In genomic region chr1:26787706-26788514, GRCh38 we compare ENCODE assay signal across 8 cellular contexts. TPM values are rescaled to one million over a fixed set of nuclear protein-coding genes. Genes with fewer than 3 reads are reported as not detected.
DNase-seq lines count a peak whose midpoint lies in the region; TF ChIP-seq lines count a peak whose summit lies in the region.

TSS of gene PIGV (plus strand) at chr1:26787950. CDS start at chr1:26790816, 2,866 bp downstream.

- H3F3A ChIP-seq in GM23248 (ENCODE audit: insufficient read depth) (peaks cover 54% of the 10 kb centered on the region), neural cell (ENCODE audit: insufficient read depth, low read length, poor library complexity, severe bottlenecking) (no peaks in the 10 kb centered on the region)

- peak in 1 of 4 donors; percentile 50 for TF ChIP-seq POLR2A in stomach (IDR thresholded peaks at IDR 0.05)

- peaks cover 24% of the 10 kb centered on the region for H3K36me3 Mint-ChIP-seq in activated T-helper 2 cell treated with anti-CD3 and anti-CD28 coated beads, Interferon-gamma antibody, Interleukin-2, Interleukin-4, amounts not matched to agents 10 μg/mL and 5 μg/mL and 100 μg/mL, durations not matched to agents 14 hours and 24 hours and 36 hours (ENCODE audit: low read depth)

- H3K9me3 ChIP-seq in GM23248 (ENCODE audit: low read depth) (no peaks in the 10 kb centered on the region), neural cell (ENCODE audit: low read length) (no peaks in the 10 kb centered on the region), stomach (no peaks in the 10 kb centered on the region)

- 0 to 2% methylated on average over 30 to 59 of the region's 63 CpGs for WGBS in GM23248 (ENCODE audit: low coverage in 1 of 2, low lambda C conversion rate in 2 of 2, missing lambda C conversion rate in 2 of 2), 2 experiments
- WGBS in stomach, 5 donors: 0% methylated on average over 35 to 63 of the region's 63 CpGs

- H3K4me1 Mint-ChIP-seq in activated T-helper 2 cell treated with anti-CD3 and anti-CD28 coated beads, Interferon-gamma antibody, Interleukin-2, Interleukin-4, amounts not matched to agents 10 μg/mL and 5 μg/mL and 100 μg/mL, durations not matched to agents 14 hours and 24 hours and 36 hours (ENCODE audit: low read depth): peaks cover 61% of the 10 kb centered on the region

- peak; percentile 14 for TF ChIP-seq RAD21 in neural cell (conservative IDR thresholded peaks at IDR 0.05)

- peak within 1 kb of the TSS; percentile 82 for H3K4me3 ChIP-seq in GM23248
- H3K4me3 ChIP-seq in LNCaP clone FGC (ENCODE audit: low read depth, low read length): peak within 1 kb of the TSS; percentile 82
- H3K4me3 ChIP-seq in fibroblast of the aortic adventitia (ENCODE audit: low read depth, low read length): peak within 1 kb of the TSS; percentile 86
- H3K4me3 ChIP-seq in neural cell (ENCODE audit: low read length): peak within 1 kb of the TSS; percentile 91
- H3K4me3 ChIP-seq in stomach: peak within 1 kb of the TSS; percentile 62 to 80 (median 72)

- peak within 1 kb of the TSS; percentile 98 for H3K4me2 ChIP-seq in GM23248 (ENCODE audit: unreplicated experiment)
- peak within 1 kb of the TSS; percentile 100 for H3K4me2 ChIP-seq in neural cell (ENCODE audit: low read length)

- no peak for TF ChIP-seq CTCF in LNCaP clone FGC (IDR thresholded peaks at IDR 0.05; ENCODE audit: control insufficient read depth, extremely low read depth, insufficient read depth)
- no peak for TF ChIP-seq CTCF in RWPE1 (conservative IDR thresholded peaks at IDR 0.05; ENCODE audit: low read depth)
- peak; percentile 17 for TF ChIP-seq CTCF in fibroblast of the aortic adventitia (IDR thresholded peaks at IDR 0.05; ENCODE audit: insufficient read depth, low read length)
- peak; percentile 33 for TF ChIP-seq CTCF in neural cell (IDR thresholded peaks at IDR 0.05; ENCODE audit: poor library complexity, severe bottlenecking)
- TF ChIP-seq CTCF in stomach (IDR thresholded peaks at IDR 0.05): peak in 4 of 7 experiments; percentile 12 to 50 (median 29)

- H3K27ac ChIP-seq in GM23248 (peak within 1 kb of the TSS; percentile 98), RWPE1 (peak within 1 kb of the TSS; percentile 98), neural cell (ENCODE audit: low read length) (peak within 1 kb of the TSS; percentile 96), stomach (peak within 1 kb of the TSS; percentile 97 to 100 (median 98))

- DNase-seq in Daoy (ENCODE audit: low read depth): peak; percentile 95
- peak; percentile 95 for DNase-seq in GM23248
- DNase-seq in LNCaP clone FGC (ENCODE audit: low read depth): no peak
- peak; percentile 92 for DNase-seq in RWPE1 (ENCODE audit: low spot score)
- DNase-seq in activated T-helper 2 cell treated with anti-CD3 and anti-CD28 coated beads, Interferon-gamma antibody, Interleukin-2, Interleukin-4, amounts not matched to agents 10 μg/mL and 5 μg/mL and 100 μg/mL, durations not matched to agents 14 hours and 24 hours and 36 hours (ENCODE audit: low spot score): peak; percentile 86
- peak; percentile 80 for DNase-seq in fibroblast of the aortic adventitia (ENCODE audit: low read depth)
- DNase-seq in stomach: peak; percentile 89

- H3K9me2 ChIP-seq in GM23248 (ENCODE audit: insufficient read depth) (no peaks in the 10 kb centered on the region), neural cell (ENCODE audit: insufficient read depth, low read length) (no peaks in the 10 kb centered on the region)

- peaks cover 44% of the 10 kb centered on the region for H3K4me1 ChIP-seq in GM23248 (ENCODE audit: insufficient read depth)
- H3K4me1 ChIP-seq in stomach: peaks cover 43 to 76% (median 60%) of the 10 kb centered on the region in 4 donors

- CTCF ChIA-PET in RWPE1 (lab: Yijun Ruan, JAX): interaction anchor here (0.6 to 5.2 kb wide), 8 partner anchors 13 to 249 kb away, joined by 3 to 96 read pairs (median 4); no protein-coding TSS in a partner anchor

- peak within 1 kb of the TSS; percentile 73 for H2AFZ ChIP-seq in GM23248
- peak within 1 kb of the TSS; percentile 98 for H2AFZ ChIP-seq in neural cell (ENCODE audit: low read depth, low read length)

- intact Hi-C loops in activated T-helper 2 cell treated with anti-CD3 and anti-CD28 coated beads, Interferon-gamma antibody, Interleukin-2, Interleukin-4, amounts not matched to agents 10 μg/mL and 5 μg/mL and 100 μg/mL, durations not matched to agents 14 hours and 24 hours and 36 hours (cut with micrococcal nuclease): loop anchor here (1.0 to 2.0 kb wide), 5 partner anchors 17 to 287 kb away; no protein-coding TSS in a partner anchor
- intact Hi-C loops in stomach (cut with DNase I; ENCODE audit: low total_unique reads): loop anchor here (10.0 kb wide), 1 partner anchor 103 kb away; no protein-coding TSS in a partner anchor

- H3K79me2 ChIP-seq in GM23248 (ENCODE audit: insufficient read depth) (peaks cover 14% of the 10 kb centered on the region; the same call in 1 of the 2 replicates), neural cell (replicated peaks; ENCODE audit: insufficient read depth, low read length) (no peaks in the 10 kb centered on the region)

- H4K20me1 ChIP-seq in GM23248 (ENCODE audit: insufficient read depth) (no peaks in the 10 kb centered on the region), neural cell (ENCODE audit: insufficient read depth) (no peaks in the 10 kb centered on the region)

- in situ Hi-C loops in GM23248 (cut with MboI): loop anchor here (10.0 kb wide), 1 partner anchor 93 kb away; the partner anchor contains the start of gene ARID1A

- TF ChIP-seq EP300 in neural cell (conservative IDR thresholded peaks at IDR 0.05; ENCODE audit: poor library complexity, severe bottlenecking) (peak; percentile 52), stomach (IDR thresholded peaks at IDR 0.05) (no peak)

- POLR2A ChIA-PET in RWPE1 (lab: Yijun Ruan, JAX; ENCODE audit: low non-redundant PET): interaction anchor here (0.6 to 1.6 kb wide), 4 partner anchors 9 to 175 kb away, joined by 3 to 5 read pairs (median 4); no protein-coding TSS in a partner anchor

- no peaks in the 10 kb centered on the region for H3K27me3 ChIP-seq in GM23248 (replicated peaks; ENCODE audit: insufficient read depth)
- no peaks in the 10 kb centered on the region for H3K27me3 ChIP-seq in neural cell (ENCODE audit: insufficient read depth, low read depth, low read length)
- no peaks in the 10 kb centered on the region for H3K27me3 ChIP-seq in stomach

- peak within 1 kb of the TSS; percentile 100 for H3K27ac Mint-ChIP-seq in activated T-helper 2 cell treated with anti-CD3 and anti-CD28 coated beads, Interferon-gamma antibody, Interleukin-2, Interleukin-4, amounts not matched to agents 10 μg/mL and 5 μg/mL and 100 μg/mL, durations not matched to agents 14 hours and 24 hours and 36 hours

- H3K27me3 Mint-ChIP-seq in activated T-helper 2 cell treated with anti-CD3 and anti-CD28 coated beads, Interferon-gamma antibody, Interleukin-2, Interleukin-4, amounts not matched to agents 10 μg/mL and 5 μg/mL and 100 μg/mL, durations not matched to agents 14 hours and 24 hours and 36 hours (ENCODE audit: low read depth): no peaks in the 10 kb centered on the region

- peak within 1 kb of the TSS; percentile 98 for H3K4me3 Mint-ChIP-seq in activated T-helper 2 cell treated with anti-CD3 and anti-CD28 coated beads, Interferon-gamma antibody, Interleukin-2, Interleukin-4, amounts not matched to agents 10 μg/mL and 5 μg/mL and 100 μg/mL, durations not matched to agents 14 hours and 24 hours and 36 hours (ENCODE audit: low read depth)

- H3K36me3 ChIP-seq in GM23248 (ENCODE audit: low read depth) (0 out of 2 replicates have a peak, but pooled peaks cover 8% of the 10 kb centered on the region), neural cell (ENCODE audit: insufficient read depth, low read length) (peaks cover 5% of the 10 kb centered on the region), stomach (peaks cover 3 to 19% (median 14%) of the 10 kb centered on the region in 4 donors)

- H3K9me3 Mint-ChIP-seq in activated T-helper 2 cell treated with anti-CD3 and anti-CD28 coated beads, Interferon-gamma antibody, Interleukin-2, Interleukin-4, amounts not matched to agents 10 μg/mL and 5 μg/mL and 100 μg/mL, durations not matched to agents 14 hours and 24 hours and 36 hours: no peaks in the 10 kb centered on the region

- H3K9ac ChIP-seq in GM23248: peak within 1 kb of the TSS; percentile 96
- peak within 1 kb of the TSS; percentile 94 for H3K9ac ChIP-seq in neural cell (ENCODE audit: low read length)

TF ChIP-seq in neural cell, 6 proteins besides CTCF, POLR2A, EP300 and RAD21 (continues in another document):
- TF ChIP-seq POLR2AphosphoS5 (IDR thresholded peaks at IDR 0.05): peak; percentile 87

RNA-seq across cellular contexts. Expression of gene PIGV, which starts in this region (rescaled TPM):
- 7.9 and 9.0 TPM in 2 replicates for total RNA-seq in Daoy (2014; rRNA removed; shearing (Covaris generic))
- 28.9 and 31.0 TPM in 2 replicates for total RNA-seq in GM23248 (2014; rRNA removed; shearing (Covaris generic))
- 20.4 and 21.5 TPM in 2 replicates for polyA plus RNA-seq in GM23248 (2016; fragmentation: Nextera tagmentation; extraction: Ambion mirVana)
- total RNA-seq in activated T-helper 2 cell treated with anti-CD3 and anti-CD28 coated beads, Interferon-gamma antibody, Interleukin-2, Interleukin-4, amounts not matched to agents 10 μg/mL and 5 μg/mL and 100 μg/mL, durations not matched to agents 14 hours and 24 hours and 36 hours: 19.4 and 20.1 TPM in 2 replicates
- total RNA-seq in fibroblast of the aortic adventitia (ENCODE audit: low replicate concordance): 11.5 and 18.1 TPM in 2 replicates
- polyA plus RNA-seq in neural cell: 4.7 and 5.9 TPM in 2 replicates
- polyA minus RNA-seq in neural cell: 7.1 and 7.2 TPM in 2 replicates
- 10 to 100 TPM in 2 of 5 donors, 1 to 10 TPM in 1, under 1 TPM in 1, not detected in 1; 0.87 to 30.8 (median 8.7) TPM for total RNA-seq in stomach
- 1 to 10 TPM; 3.4 to 7.5 (median 6.4) TPM for polyA plus RNA-seq in stomach

Comparison
In these comparisons a context has a peak if more than half of its experiments do, and no peak if none do; other contexts are left out.
1. CTCF ChIP-seq: peak in fibroblast of the aortic adventitia (single experiment), neural cell (single experiment) and stomach (4 of 7); none in LNCaP clone FGC (single experiment) and RWPE1 (single experiment).
2. Peak in every context shown above with its lines, with median percentiles within 50 percentile points of each other: H3K27ac ChIP-seq and H3K4me3 ChIP-seq.